8 cellular contexts compared by ENCODE assay signal in the genomic region with DNA sequence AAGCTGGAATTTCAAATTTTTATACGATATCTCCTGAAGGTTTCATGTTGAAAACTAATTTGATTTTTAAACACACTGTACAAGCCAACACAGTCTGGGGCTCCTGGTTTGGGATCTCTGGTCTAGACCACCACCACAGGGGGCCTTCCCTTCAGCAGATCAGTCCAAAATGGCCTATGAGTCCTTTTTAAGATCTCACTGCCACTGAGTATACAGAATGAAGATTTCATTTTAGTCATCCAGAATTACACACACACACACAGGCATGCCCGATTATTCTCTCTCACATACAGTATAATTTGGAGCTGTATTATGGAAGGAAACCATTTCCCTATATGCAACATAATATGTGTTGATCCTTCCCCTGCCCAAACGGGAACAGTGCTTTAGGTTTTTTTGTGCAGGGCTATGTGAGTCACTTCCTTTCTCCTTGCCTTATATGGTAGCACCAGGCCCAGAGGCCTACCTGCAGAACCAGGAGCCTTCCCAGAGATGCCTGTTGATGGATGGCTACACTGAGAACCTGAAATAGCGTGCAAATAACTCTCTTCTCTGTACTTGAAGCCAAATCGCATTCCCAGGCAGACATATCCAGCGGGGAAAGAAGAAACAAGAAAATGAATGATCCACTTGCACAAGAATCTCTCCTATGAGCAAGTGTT. TPM values are rescaled to one million over a fixed set of nuclear protein-coding genes. Genes with fewer than 3 reads are reported as not detected.
DNase-seq lines count a peak whose midpoint lies in the region; ATAC-seq, FAIRE-seq and TF ChIP-seq lines count a peak whose summit lies in the region.

No MANE protein-coding gene starts in this region.

- H3K4me3 ChIP-seq in ovary (no peak overlapping the region), ascending aorta (no peak overlapping the region)

- TF ChIP-seq POLR2A in GM12891 (IDR thresholded peaks at IDR 0.05; ENCODE audit: low read depth, low read length): no peak
- no peak for TF ChIP-seq POLR2A in ovary (IDR thresholded peaks at IDR 0.05)

- H3K27ac Mint-ChIP-seq in activated CD4-positive, alpha-beta memory T cell treated with anti-CD3 and anti-CD28 coated beads, Interleukin-2, amount 10 ng/mL, durations not matched to agents 7 days and 5 days: peak overlapping the region; percentile 58
- H3K27ac Mint-ChIP-seq in mesothelial cell of epicardium: peak overlapping the region; percentile 88

- H3K27me3 ChIP-seq in ovary (no peaks in the 10 kb centered on the region), ascending aorta (no peaks in the 10 kb centered on the region)

- H3K9me3 ChIP-seq in ovary (no peaks in the 10 kb centered on the region), ascending aorta (no peaks in the 10 kb centered on the region)

- CTCF ChIA-PET in activated CD4-positive, alpha-beta memory T cell treated with anti-CD3 and anti-CD28 coated beads, Interleukin-2, amount 10 ng/mL, durations not matched to agents 7 days and 5 days (lab: Charles Lee): interaction anchor here (1.9 kb wide), 1 partner anchor 27 kb away, joined by 11 read pairs; the partner anchor contains the start of gene WNK1

- 63 to 81% (median 79%) methylated on average over 6 of the region's 6 CpGs for WGBS in ovary, 3 donors

- H3K36me3 Mint-ChIP-seq in activated CD4-positive, alpha-beta memory T cell treated with anti-CD3 and anti-CD28 coated beads, Interleukin-2, amount 10 ng/mL, durations not matched to agents 7 days and 5 days (ENCODE audit: low read depth): peaks cover 12% of the 10 kb centered on the region
- H3K36me3 Mint-ChIP-seq in mesothelial cell of epicardium: no peaks in the 10 kb centered on the region

- H3K27me3 Mint-ChIP-seq in activated CD4-positive, alpha-beta memory T cell treated with anti-CD3 and anti-CD28 coated beads, Interleukin-2, amount 10 ng/mL, durations not matched to agents 7 days and 5 days: no peaks in the 10 kb centered on the region
- H3K27me3 Mint-ChIP-seq in mesothelial cell of epicardium (ENCODE audit: low read depth): no peaks in the 10 kb centered on the region

- H3K4me1 ChIP-seq in ovary (ENCODE audit: insufficient read depth): no peaks in the 10 kb centered on the region
- no peaks in the 10 kb centered on the region for H3K4me1 ChIP-seq in ascending aorta

- FAIRE-seq in GM12891 (lab: Jason Lieb, UNC): peak; percentile 87

- ATAC-seq in HG03457 (IDR thresholded peaks at IDR 0.05; ENCODE audit: unreplicated experiment) (no peak), GM18511 (IDR thresholded peaks at IDR 0.05; ENCODE audit: unreplicated experiment) (no peak)

- TF ChIP-seq CTCF in mesothelial cell of epicardium (IDR thresholded peaks at IDR 0.05; ENCODE audit: unreplicated experiment): no peak
- TF ChIP-seq CTCF in ovary (IDR thresholded peaks at IDR 0.05): no peak
- no peak for TF ChIP-seq CTCF in ascending aorta (IDR thresholded peaks at IDR 0.05)

- no peak for TF ChIP-seq EP300 in ovary (IDR thresholded peaks at IDR 0.05)

- H3K27ac ChIP-seq in ovary (no peak overlapping the region), ascending aorta (no peak overlapping the region)

- no peaks in the 10 kb centered on the region for H3K36me3 ChIP-seq in ovary
- no peaks in the 10 kb centered on the region for H3K36me3 ChIP-seq in ascending aorta

- POLR2A ChIA-PET in activated CD4-positive, alpha-beta memory T cell treated with anti-CD3 and anti-CD28 coated beads, Interleukin-2, amount 10 ng/mL, durations not matched to agents 7 days and 5 days (lab: Charles Lee): interaction anchor here (1.0 to 5.8 kb wide), 4 partner anchors 26 to 148 kb away, joined by 3 to 81 read pairs (median 4); partner anchors contain the start of gene WNK1

- intact Hi-C loops in ovary (cut with DNase I) (no loop called here), ascending aorta (cut with DNase I) (loop anchor here (5.0 kb wide), 1 partner anchor 82 kb away; no protein-coding TSS in a partner anchor)

- no peaks in the 10 kb centered on the region for H3K9me3 Mint-ChIP-seq in activated CD4-positive, alpha-beta memory T cell treated with anti-CD3 and anti-CD28 coated beads, Interleukin-2, amount 10 ng/mL, durations not matched to agents 7 days and 5 days
- H3K9me3 Mint-ChIP-seq in mesothelial cell of epicardium: no peaks in the 10 kb centered on the region

- peak overlapping the region; percentile 33 for H3K4me3 Mint-ChIP-seq in activated CD4-positive, alpha-beta memory T cell treated with anti-CD3 and anti-CD28 coated beads, Interleukin-2, amount 10 ng/mL, durations not matched to agents 7 days and 5 days
- no peak overlapping the region for H3K4me3 Mint-ChIP-seq in mesothelial cell of epicardium

- DNase-seq in GM12891 (ENCODE audit: insufficient read length, low spot score) (no peak), Kasumi-1 (lab: John Stamatoyannopoulos, UW) (peak; percentile 30 to 45), mesothelial cell of epicardium (ENCODE audit: low spot score in 2 of 2, unreplicated experiment in 2 of 2) (peak; percentile 20 to 43), ovary (no peak), ascending aorta (ENCODE audit: low spot score in 2 of 2) (no peak)
- DNase-seq in activated CD4-positive, alpha-beta memory T cell treated with anti-CD3 and anti-CD28 coated beads, Interleukin-2, amount 10 ng/mL, durations not matched to agents 7 days and 5 days: peak; percentile 30

- peaks cover 62% of the 10 kb centered on the region for H3K4me1 Mint-ChIP-seq in activated CD4-positive, alpha-beta memory T cell treated with anti-CD3 and anti-CD28 coated beads, Interleukin-2, amount 10 ng/mL, durations not matched to agents 7 days and 5 days
- peaks cover 32% of the 10 kb centered on the region for H3K4me1 Mint-ChIP-seq in mesothelial cell of epicardium

TF ChIP-seq in GM12891, 5 proteins besides CTCF, POLR2A, EP300 and RAD21:
- TF ChIP-seq SPI1 (IDR thresholded peaks at IDR 0.05; ENCODE audit: low read depth, low read length) (peak; percentile 75), POU2F2 (IDR thresholded peaks at IDR 0.05; ENCODE audit: low read depth, low read length) (no peak)

RNA-seq across cellular contexts. Expression of gene WNK1, which starts 28.1 kb away (rescaled TPM):
- polyA plus RNA-seq in GM12891 (2012; ENCODE audit: low read depth, missing spikeins): 73.0 TPM
- total RNA-seq in activated CD4-positive, alpha-beta memory T cell treated with anti-CD3 and anti-CD28 coated beads, Interleukin-2, amount 10 ng/mL, durations not matched to agents 7 days and 5 days: 100 to 1,000 TPM; 154 to 180 TPM
- total RNA-seq in mesothelial cell of epicardium (131 to 150 TPM (median 146 TPM) in 3 replicates), ovary (100 to 1,000 TPM in 4 of 7 donors, 10 to 100 TPM in 3; 79.6 to 144 (median 102) TPM), ascending aorta (178 TPM)
- polyA plus RNA-seq in ovary: 10 to 100 TPM; 26.0 to 88.6 TPM

Comparison
In these comparisons a context has a peak if more than half of its experiments do, and no peak if none do; other contexts are left out.
1. DNase-seq: peak in Kasumi-1 (2 of 2), activated CD4-positive, alpha-beta memory T cell treated with anti-CD3 and anti-CD28 coated beads, Interleukin-2, amount 10 ng/mL, durations not matched to agents 7 days and 5 days (single experiment) and mesothelial cell of epicardium (2 of 2); none in GM12891 (single experiment), ovary (0 of 5) and ascending aorta (0 of 2).